ENCODE assay signal across 7 cellular contexts in genomic region chr19:6066661-6067646, GRCh38.
DNase-seq lines count a peak whose midpoint lies in the region; ATAC-seq lines count a peak whose summit lies in the region.

No MANE protein-coding gene starts in this region.

- H3K9ac ChIP-seq in muscle layer of colon (ENCODE audit: low read length), result peak overlapping the region; percentile 25

- DNase-seq in NCI-H187 treated with DMSO at 0.1 percent for 48 hours (lab: John Stamatoyannopoulos, UW), result peak; percentile 75
- peak; percentile 73 for DNase-seq in UCSD-AML1 (lab: John Stamatoyannopoulos, UW; ENCODE audit: unreplicated experiment)
- peak; percentile 94 for DNase-seq in fibroblast of peridontal ligament (ENCODE audit: extremely low read depth)

- H3K27ac ChIP-seq in muscle layer of colon (ENCODE audit: low read depth, low read length), result peak overlapping the region; percentile 90

- peak overlapping the region in 1 of 2 donors; percentile 41 for H3K4me3 ChIP-seq in muscle layer of colon (ENCODE audit: low read depth in 1 of 2, low read length in 2 of 2)

- H3K9me3 ChIP-seq in muscle layer of colon (ENCODE audit: low read length), result no peaks in the 10 kb centered on the region

- no peaks in the 10 kb centered on the region for H3K27me3 ChIP-seq in muscle layer of colon (ENCODE audit: control insufficient read depth in 1 of 2, insufficient read depth in 2 of 2, low read length in 2 of 2)

- H3K36me3 ChIP-seq in muscle layer of colon (ENCODE audit: insufficient read depth, low read length), result no peaks in the 10 kb centered on the region

- H3K4me1 ChIP-seq in muscle layer of colon (ENCODE audit: insufficient read depth, low read length), result peaks cover 92% of the 10 kb centered on the region

- ATAC-seq in GM18861 (IDR thresholded peaks at IDR 0.05; ENCODE audit: unreplicated experiment), result peak; percentile 51
- ATAC-seq in GM18517 (IDR thresholded peaks at IDR 0.05; ENCODE audit: unreplicated experiment), result no peak
- ATAC-seq in GM21381 (IDR thresholded peaks at IDR 0.05; ENCODE audit: unreplicated experiment), result no peak
